In genomic region chr11:110113507-110113906, GRCh38 we compare ENCODE assay signal across 10 cellular contexts.
"Had no signal": no experiment of that assay in that cellular context is flagged by ENCODE, and none has a peak within 500 bp of the region (broad histone marks: within the 10 kb centered on the region; RNA-seq: fewer than 3 reads in every experiment).

No MANE protein-coding gene starts in this region.

- ATAC-seq: activated CD4-positive, CD25-positive, alpha-beta regulatory T cell treated with anti-CD3 and anti-CD28 coated beads, Interleukin-2, amount 50 U/mL, for 24 hours; heart left ventricle; naive thymus-derived CD8-positive, alpha-beta T cell; stimulated activated effector memory CD8-positive, alpha-beta T cell treated with anti-CD3 and anti-CD28 coated beads, Interleukin-12 subunit alpha, Interleukin-12 subunit beta, amount 100 ng/mL, for 72 hours had no signal

- DNase-seq: activated naive CD4-positive, alpha-beta T cell treated with anti-CD3 and anti-CD28 coated beads, Interleukin-2, amount 50 U/mL, for 16 hours; adrenal gland; effector CD8-positive, alpha-beta T cell; heart left ventricle; naive thymus-derived CD8-positive, alpha-beta T cell; posterior cingulate gyrus; thyroid gland; uterus had no signal
